ENCODE assay signal across 21 cellular contexts in genomic region chr1:30572192-30572591, GRCh38.
A peak's percentile ranks its signal among the peaks of the same experiment; 100 is the strongest.
DNase-seq lines count a peak whose midpoint lies in the region; ATAC-seq, FAIRE-seq and TF ChIP-seq lines count a peak whose summit lies in the region.
"Had no signal": no experiment of that assay in that cellular context is flagged by ENCODE, and none has a peak within 500 bp of the region (broad histone marks: within the 10 kb centered on the region; RNA-seq: fewer than 3 reads in every experiment).

No MANE protein-coding gene starts in this region.

- H3K4me3 Mint-ChIP-seq in CD4-positive, alpha-beta T cell, result no peak overlapping the region
- H3K4me3 Mint-ChIP-seq: activated CD8-positive, alpha-beta T cell treated with anti-CD3 and anti-CD28 coated beads, Interleukin-2, amount 10 ng/mL, durations not matched to agents 7 days and 5 days; B cell; WTC11 had no signal

- peaks cover 61% of the 10 kb centered on the region for H3K27me3 Mint-ChIP-seq in CD4-positive, alpha-beta T cell

- no peaks in the 10 kb centered on the region for H3K4me1 Mint-ChIP-seq in CD4-positive, alpha-beta T cell (ENCODE audit: low read depth)
- H3K4me1 Mint-ChIP-seq: B cell, WTC11 had no signal

- no peak overlapping the region for H3K27ac ChIP-seq in A549
- no peak overlapping the region for H3K27ac ChIP-seq in RWPE1
- no peak overlapping the region for H3K27ac ChIP-seq in CD4-positive, alpha-beta T cell (ENCODE audit: low read depth, low read length)
- H3K27ac ChIP-seq: ovary, uterus had no signal

- H3K36me3 ChIP-seq in kidney epithelial cell (ENCODE audit: control insufficient read depth, insufficient read depth, low read length), result no peaks in the 10 kb centered on the region
- H3K36me3 ChIP-seq in BE2C, result no peaks in the 10 kb centered on the region
- H3K36me3 ChIP-seq: ovary, uterus had no signal

- TF ChIP-seq CTCF in A549 (IDR thresholded peaks at IDR 0.05) (no peak), RWPE1 (conservative IDR thresholded peaks at IDR 0.05; ENCODE audit: low read depth) (no peak), kidney epithelial cell (IDR thresholded peaks at IDR 0.05; ENCODE audit: insufficient read depth, low read length, poor library complexity, severe bottlenecking) (no peak), BE2C (IDR thresholded peaks at IDR 0.05; ENCODE audit: low read depth, low read length) (no peak)
- no peak for TF ChIP-seq CTCF in CD4-positive, alpha-beta T cell (IDR thresholded peaks at IDR 0.05)

- POLR2A ChIA-PET in A549 (lab: Yijun Ruan, JAX) (no interaction called here), RWPE1 (lab: Yijun Ruan, JAX; ENCODE audit: low non-redundant PET) (no interaction called here)
- POLR2A ChIA-PET in CD4-positive, alpha-beta T cell (lab: Charles Lee), result no interaction called here

- H3K4me1 ChIP-seq in A549, result no peaks in the 10 kb centered on the region
- H3K4me1 ChIP-seq in BE2C, result no peaks in the 10 kb centered on the region
- H3K4me1 ChIP-seq: uterus had no signal

- H3K4me3 ChIP-seq in A549, result no peak overlapping the region
- H3K4me3 ChIP-seq in kidney epithelial cell (ENCODE audit: low read depth, low read length), result no peak overlapping the region
- no peak overlapping the region for H3K4me3 ChIP-seq in BE2C (ENCODE audit: low read depth, low read length)
- H3K4me3 ChIP-seq: ovary, uterus had no signal

- H3K36me3 Mint-ChIP-seq in CD4-positive, alpha-beta T cell (ENCODE audit: low read depth), result no peaks in the 10 kb centered on the region
- H3K36me3 Mint-ChIP-seq: activated naive CD4-positive, alpha-beta T cell treated with anti-CD3 and anti-CD28 coated beads, Interleukin-2, amount 50 U/mL, for 72 hours; WTC11 had no signal

- FAIRE-seq in A549 (lab: Jason Lieb, UNC), result no peak
- FAIRE-seq: D721Med had no signal

- H3K4me2 ChIP-seq in A549, result no peak overlapping the region

- TF ChIP-seq POLR2A in A549 (IDR thresholded peaks at IDR 0.05; ENCODE audit: low read length), result no peak

- H3K27me3 ChIP-seq in kidney epithelial cell (ENCODE audit: control insufficient read depth, insufficient read depth, low read length) (peaks cover 2% of the 10 kb centered on the region), BE2C (no peaks in the 10 kb centered on the region)
- no peaks in the 10 kb centered on the region for H3K27me3 ChIP-seq in CD4-positive, alpha-beta T cell (ENCODE audit: control insufficient read depth, insufficient read depth, low read length)
- H3K27me3 ChIP-seq: ovary, uterus had no signal

- CTCF ChIA-PET in A549 (lab: Yijun Ruan, JAX) (interaction anchor here (0.6 kb wide), 1 partner anchor 16 kb away, joined by 3 read pairs; no protein-coding TSS in a partner anchor), RWPE1 (lab: Yijun Ruan, JAX) (interaction anchor here (0.6 to 0.7 kb wide), 3 partner anchors 120 to 183 kb away, joined by 3 to 4 read pairs (median 3); no protein-coding TSS in a partner anchor)
- CTCF ChIA-PET in CD4-positive, alpha-beta T cell (lab: Charles Lee), result no interaction called here

- intact Hi-C loops in CD4-positive, alpha-beta T cell (cut with DNase I, micrococcal nuclease), result no loop called here

- no peak for TF ChIP-seq EP300 in A549 (IDR thresholded peaks at IDR 0.05)

- no peak overlapping the region for H3K27ac Mint-ChIP-seq in CD4-positive, alpha-beta T cell
- H3K27ac Mint-ChIP-seq: activated CD8-positive, alpha-beta T cell treated with anti-CD3 and anti-CD28 coated beads, Interleukin-2, amount 10 ng/mL, durations not matched to agents 7 days and 5 days; activated naive CD4-positive, alpha-beta T cell treated with anti-CD3 and anti-CD28 coated beads, Interleukin-2, amount 50 U/mL, for 72 hours; B cell; WTC11 had no signal

- H3K9me3 ChIP-seq in A549 (no peaks in the 10 kb centered on the region), BE2C (no peaks in the 10 kb centered on the region)
- no peaks in the 10 kb centered on the region for H3K9me3 ChIP-seq in CD4-positive, alpha-beta T cell (ENCODE audit: control insufficient read depth, low read length)
- H3K9me3 ChIP-seq: ovary, uterus had no signal

- H3K9me3 Mint-ChIP-seq in CD4-positive, alpha-beta T cell, result no peaks in the 10 kb centered on the region
- H3K9me3 Mint-ChIP-seq: activated naive CD4-positive, alpha-beta T cell treated with anti-CD3 and anti-CD28 coated beads, Interleukin-2, amount 50 U/mL, for 72 hours; WTC11 had no signal

- peak; percentile 50 to 54; a peak in 3 of 6 replicates for ATAC-seq in A549
- no peak for ATAC-seq in CD4-positive, alpha-beta T cell (ENCODE audit: poor library complexity)
- no peak for ATAC-seq in HG03469 (IDR thresholded peaks at IDR 0.05; ENCODE audit: unreplicated experiment)
- ATAC-seq in GM18909 (IDR thresholded peaks at IDR 0.05; ENCODE audit: poor library complexity, unreplicated experiment), result no peak
- ATAC-seq: activated CD8-positive, alpha-beta T cell treated with anti-CD3 and anti-CD28 coated beads, Interleukin-2, amount 10 ng/mL, durations not matched to agents 7 days and 5 days; activated naive CD4-positive, alpha-beta T cell treated with anti-CD3 and anti-CD28 coated beads, Interleukin-2, amount 50 U/mL, for 72 hours; WTC11 had no signal

- DNase-seq in A549 (ENCODE audit: low read depth in 1 of 2, low spot score in 1 of 2), result no peak
- peak; percentile 3 for DNase-seq in ELR (ENCODE audit: low read depth)
- DNase-seq in RWPE1 (ENCODE audit: low spot score), result peak; percentile 46
- peak; percentile 16 for DNase-seq in kidney epithelial cell (ENCODE audit: low read depth)
- DNase-seq in CD4-positive, alpha-beta T cell, result no peak
- DNase-seq in BE2C, result no peak
- DNase-seq: activated CD8-positive, alpha-beta T cell treated with anti-CD3 and anti-CD28 coated beads, Interleukin-2, amount 10 ng/mL, durations not matched to agents 7 days and 5 days; activated T-cell treated with anti-CD3 and anti-CD28 coated beads, Interleukin-2, amount 50 U/mL, for 48 hours; cortex of kidney; MV-4-11; NCI-H187; ovary; SIG-M5; T-helper 2 cell; uterus had no signal

- TF ChIP-seq RAD21 in A549 (conservative IDR thresholded peaks at IDR 0.05 in 1 of 2, IDR thresholded peaks at IDR 0.05 in 1 of 2), result no peak

TF ChIP-seq in A549, 52 proteins besides CTCF, POLR2A, EP300 and RAD21:
- no peak for TF ChIP-seq FOSL2 (IDR thresholded peaks at IDR 0.05)
- no peak for TF ChIP-seq FOSL2 (CRISPR knock-in tag; IDR thresholded peaks at IDR 0.05)
- no peak for TF ChIP-seq PBX3 (IDR thresholded peaks at IDR 0.05)

Comparison
In these comparisons a context has a peak if more than half of its experiments do, and no peak if none do; other contexts are left out.
1. ATAC-seq: peak in A549 (2 of 2); none in CD4-positive, alpha-beta T cell (single experiment), HG03469 (single experiment) and GM18909 (single experiment).
2. DNase-seq: peak in ELR (single experiment), RWPE1 (single experiment) and kidney epithelial cell (single experiment); none in A549 (0 of 2), CD4-positive, alpha-beta T cell (0 of 10) and BE2C (single experiment).